8 cellular contexts compared by ENCODE assay signal in the genomic region with DNA sequence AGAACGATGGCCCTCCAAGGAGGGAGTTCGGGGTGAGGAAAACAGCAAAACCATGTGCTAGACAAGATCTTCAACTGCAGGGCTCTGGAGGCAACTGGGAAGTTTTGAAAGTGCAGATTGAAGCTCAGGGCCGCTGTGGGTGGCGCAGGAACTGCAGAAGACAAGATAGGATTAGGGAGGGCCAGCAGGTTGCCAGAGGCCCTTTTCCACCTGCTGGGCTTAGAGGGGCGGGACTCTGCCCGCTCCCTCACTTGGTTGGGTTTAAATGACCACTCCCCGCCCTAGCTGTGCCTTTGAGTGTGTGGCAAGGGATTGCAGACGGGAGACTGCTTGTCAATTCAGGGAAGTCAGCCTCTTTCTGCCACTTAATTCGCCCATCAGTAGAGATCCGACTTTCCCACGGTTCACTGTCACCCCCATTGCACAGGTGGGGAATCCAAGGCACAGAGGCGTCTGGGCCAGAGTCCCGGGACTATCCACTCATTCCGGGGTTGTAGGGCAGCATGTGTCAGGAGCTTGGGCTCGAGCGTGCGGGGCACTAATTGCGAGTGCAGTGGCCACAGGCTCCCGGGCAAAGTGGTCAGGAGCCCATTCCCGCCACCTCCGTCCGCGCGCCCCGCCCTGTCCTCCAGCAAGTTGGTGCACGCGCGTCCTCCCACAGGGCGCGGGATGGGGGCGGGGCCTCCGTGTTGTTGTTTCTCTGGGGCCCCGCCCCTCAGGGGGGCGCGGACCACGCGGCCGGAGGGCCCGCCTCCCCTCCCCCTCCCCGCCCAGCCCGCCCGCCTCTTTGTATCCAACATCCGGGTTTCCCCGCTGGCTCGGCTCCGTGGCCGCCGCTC. TPM values are rescaled to one million over a fixed set of nuclear protein-coding genes. Genes with fewer than 3 reads are reported as not detected.
DNase-seq lines count a peak whose midpoint lies in the region; ATAC-seq and TF ChIP-seq lines count a peak whose summit lies in the region.

Gene ACVR2B (plus strand): TSS at position 816 of the 839 bp plus-strand sequence. CDS start 433 bp downstream, outside the sequence.

- H3K27me3 ChIP-seq in CD8-positive, alpha-beta memory T cell (ENCODE audit: insufficient read depth, low read length, poor library complexity, severe bottlenecking) = no peaks in the 10 kb centered on the region
- H3K27me3 ChIP-seq in gastroesophageal sphincter (no peaks in the 10 kb centered on the region), neutrophil (peaks cover 93% of the 10 kb centered on the region), subcutaneous abdominal adipose tissue (ENCODE audit: control insufficient read depth in 5 of 5, insufficient read depth in 4 of 5, low read length in 5 of 5) (no peaks in the 10 kb centered on the region)

- peak within 1 kb of the TSS; percentile 55 for H3K27ac ChIP-seq in CD8-positive, alpha-beta memory T cell (ENCODE audit: low read depth, low read length)
- H3K27ac ChIP-seq in gastroesophageal sphincter (peak within 1 kb of the TSS; percentile 40 to 94 (median 89)), neutrophil (no peak within 1 kb of the TSS), subcutaneous abdominal adipose tissue (ENCODE audit: low read depth, low read length) (peak within 1 kb of the TSS; percentile 54)

- CTCF ChIA-PET in CD8-positive, alpha-beta memory T cell (lab: Charles Lee) = interaction anchor here (0.8 to 1.2 kb wide), 2 partner anchors 26 to 106 kb away, joined by 3 to 8 read pairs; partner anchors contain the start of gene XYLB
- CTCF ChIA-PET in activated naive CD4-positive, alpha-beta T cell treated with anti-CD3 and anti-CD28 coated beads for 36 hours (lab: Charles Lee) = interaction anchor here (1.2 kb wide), 1 partner anchor 27 kb away, joined by 3 read pairs; no protein-coding TSS in a partner anchor

- TF ChIP-seq POLR2A in gastroesophageal sphincter (IDR thresholded peaks at IDR 0.05) = peak in 1 of 2 donors; percentile 17

- peak within 1 kb of the TSS; percentile 26 to 73 (median 67) for H3K9ac ChIP-seq in subcutaneous abdominal adipose tissue (ENCODE audit: low read length in 5 of 5)

- H3K27ac Mint-ChIP-seq in CD8-positive, alpha-beta memory T cell = peak within 1 kb of the TSS; percentile 36 to 91 (median 86)
- H3K27ac Mint-ChIP-seq in activated naive CD4-positive, alpha-beta T cell treated with anti-CD3 and anti-CD28 coated beads for 36 hours = peak within 1 kb of the TSS; percentile 74

- TF ChIP-seq CTCF in gastroesophageal sphincter (IDR thresholded peaks at IDR 0.05) (no peak), neutrophil (IDR thresholded peaks at IDR 0.05) (no peak)

- H3K4me3 Mint-ChIP-seq in CD8-positive, alpha-beta memory T cell = peak within 1 kb of the TSS; percentile 91 to 97 (median 96)
- peak within 1 kb of the TSS; percentile 96 for H3K4me3 Mint-ChIP-seq in activated naive CD4-positive, alpha-beta T cell treated with anti-CD3 and anti-CD28 coated beads for 36 hours

- TF ChIP-seq EP300 in gastroesophageal sphincter (IDR thresholded peaks at IDR 0.05) = no peak

- peaks cover 13 to 32% (median 14%) of the 10 kb centered on the region in 3 donors for H3K4me1 Mint-ChIP-seq in CD8-positive, alpha-beta memory T cell
- peaks cover 2% of the 10 kb centered on the region for H3K4me1 Mint-ChIP-seq in activated naive CD4-positive, alpha-beta T cell treated with anti-CD3 and anti-CD28 coated beads for 36 hours (ENCODE audit: low read depth)

- DNase-seq in CD8-positive, alpha-beta memory T cell = peak; percentile 37 to 77 (median 54)
- peak; percentile 62 for DNase-seq in M059J (ENCODE audit: low read depth)
- DNase-seq in SK-MEL-5 (ENCODE audit: low read depth, low spot score) = peak; percentile 84
- DNase-seq in activated naive CD4-positive, alpha-beta T cell treated with anti-CD3 and anti-CD28 coated beads for 36 hours = peak; percentile 74

- H3K9me3 ChIP-seq in CD8-positive, alpha-beta memory T cell (ENCODE audit: low read length) = no peaks in the 10 kb centered on the region
- H3K9me3 ChIP-seq in gastroesophageal sphincter (no peaks in the 10 kb centered on the region), neutrophil (no peaks in the 10 kb centered on the region), subcutaneous abdominal adipose tissue (ENCODE audit: control insufficient read depth in 5 of 5, low read length in 5 of 5) (no peaks in the 10 kb centered on the region)

- intact Hi-C loops in activated naive CD4-positive, alpha-beta T cell treated with anti-CD3 and anti-CD28 coated beads for 36 hours (cut with micrococcal nuclease) = loop anchor here (1.0 to 5.0 kb wide), 2 partner anchors 43 to 416 kb away; partner anchors contain the start of genes DLEC1 and EXOG

- peaks cover 19% of the 10 kb centered on the region for H3K4me1 ChIP-seq in CD8-positive, alpha-beta memory T cell (ENCODE audit: insufficient read depth, low read length)
- H3K4me1 ChIP-seq in gastroesophageal sphincter (peaks cover 0 to 46% (median 11%) of the 10 kb centered on the region in 3 donors), neutrophil (ENCODE audit: control insufficient read depth in 1 of 2, insufficient read depth in 1 of 2, low read depth in 1 of 2, low read length in 1 of 2) (peaks cover 24 to 25% of the 10 kb centered on the region in 2 experiments), subcutaneous abdominal adipose tissue (ENCODE audit: control insufficient read depth in 5 of 5, insufficient read depth in 5 of 5, low read length in 5 of 5) (peaks cover 8 to 40% (median 35%) of the 10 kb centered on the region in 5 donors)

- POLR2A ChIA-PET in CD8-positive, alpha-beta memory T cell (lab: Charles Lee) = no interaction called here

- peaks cover 0 to 4% (median 0%) of the 10 kb centered on the region in 3 donors for H3K36me3 Mint-ChIP-seq in CD8-positive, alpha-beta memory T cell
- peaks cover 3% of the 10 kb centered on the region for H3K36me3 Mint-ChIP-seq in activated naive CD4-positive, alpha-beta T cell treated with anti-CD3 and anti-CD28 coated beads for 36 hours (ENCODE audit: low read depth)

- H3K9me3 Mint-ChIP-seq in CD8-positive, alpha-beta memory T cell = no peaks in the 10 kb centered on the region
- peaks cover 4% of the 10 kb centered on the region for H3K9me3 Mint-ChIP-seq in activated naive CD4-positive, alpha-beta T cell treated with anti-CD3 and anti-CD28 coated beads for 36 hours

- peak within 1 kb of the TSS; percentile 67 for H3K4me3 ChIP-seq in CD8-positive, alpha-beta memory T cell (ENCODE audit: low read length)
- H3K4me3 ChIP-seq in gastroesophageal sphincter = peak within 1 kb of the TSS; percentile 69 to 95
- H3K4me3 ChIP-seq in neutrophil (ENCODE audit: low read depth in 1 of 2, low read length in 1 of 2) = peak within 1 kb of the TSS; percentile 59 to 66
- peak within 1 kb of the TSS; percentile 81 to 85 (median 83) for H3K4me3 ChIP-seq in subcutaneous abdominal adipose tissue (ENCODE audit: low read depth in 1 of 5, low read length in 5 of 5)

- WGBS in gastroesophageal sphincter (ENCODE audit: low coverage in 1 of 2), 2 donors = 8 to 80% methylated on average over 2 of the region's 48 CpGs

- peaks cover 11 to 17% of the 10 kb centered on the region in 2 donors for H3K27me3 Mint-ChIP-seq in CD8-positive, alpha-beta memory T cell
- no peaks in the 10 kb centered on the region for H3K27me3 Mint-ChIP-seq in activated naive CD4-positive, alpha-beta T cell treated with anti-CD3 and anti-CD28 coated beads for 36 hours (ENCODE audit: low read depth)

- ATAC-seq in GM21737 (IDR thresholded peaks at IDR 0.05; ENCODE audit: unreplicated experiment) (peak; percentile 65), gastroesophageal sphincter (peak; percentile 86)

- H3K36me3 ChIP-seq in CD8-positive, alpha-beta memory T cell (ENCODE audit: insufficient read depth, low read length) = no peaks in the 10 kb centered on the region
- no peaks in the 10 kb centered on the region for H3K36me3 ChIP-seq in gastroesophageal sphincter
- no peaks in the 10 kb centered on the region for H3K36me3 ChIP-seq in neutrophil
- no peaks in the 10 kb centered on the region for H3K36me3 ChIP-seq in subcutaneous abdominal adipose tissue (ENCODE audit: control insufficient read depth in 5 of 5, insufficient read depth in 5 of 5, low read length in 5 of 5)

- in situ Hi-C loops in SK-MEL-5 (cut with HindIII; ENCODE audit: low pct_unique_long_range_greater_than_20kb, low sequenced_read_pairs) = no loop called here

RNA-seq across cellular contexts. Expression of gene ACVR2B, which starts in this region (rescaled TPM):
- total RNA-seq in CD8-positive, alpha-beta memory T cell = 1 to 10 TPM; 5.5 to 6.0 TPM
- polyA plus RNA-seq in CD8-positive, alpha-beta memory T cell = 0.43 TPM
- 0.74 and 0.81 TPM in 2 replicates for total RNA-seq in M059J (2014; rRNA removed; shearing (Covaris generic))
- total RNA-seq in SK-MEL-5 (2014; rRNA removed; shearing (Covaris generic)) = 7.6 and 8.3 TPM in 2 replicates
- 4.5 and 5.1 TPM in 2 replicates for polyA plus RNA-seq in SK-MEL-5 (2015; cell fraction: cytosol; rRNA removed)
- 4.5 and 6.2 TPM in 2 replicates for polyA plus RNA-seq in SK-MEL-5 (2015; cell fraction: nucleus; rRNA removed)
- 1 to 10 TPM; 6.5 to 6.9 TPM for total RNA-seq in activated naive CD4-positive, alpha-beta T cell treated with anti-CD3 and anti-CD28 coated beads for 36 hours
- 1 to 10 TPM; 5.5 to 9.2 (median 7.6) TPM for total RNA-seq in gastroesophageal sphincter

Comparison
In these comparisons a context has a peak if more than half of its experiments do, and no peak if none do; other contexts are left out.
1. Peak in DNase-seq in M059J; RNA of the gene not detected or under 1 TPM.